Comparison of ENCODE assay signal across 1 cellular context in the genomic region with DNA sequence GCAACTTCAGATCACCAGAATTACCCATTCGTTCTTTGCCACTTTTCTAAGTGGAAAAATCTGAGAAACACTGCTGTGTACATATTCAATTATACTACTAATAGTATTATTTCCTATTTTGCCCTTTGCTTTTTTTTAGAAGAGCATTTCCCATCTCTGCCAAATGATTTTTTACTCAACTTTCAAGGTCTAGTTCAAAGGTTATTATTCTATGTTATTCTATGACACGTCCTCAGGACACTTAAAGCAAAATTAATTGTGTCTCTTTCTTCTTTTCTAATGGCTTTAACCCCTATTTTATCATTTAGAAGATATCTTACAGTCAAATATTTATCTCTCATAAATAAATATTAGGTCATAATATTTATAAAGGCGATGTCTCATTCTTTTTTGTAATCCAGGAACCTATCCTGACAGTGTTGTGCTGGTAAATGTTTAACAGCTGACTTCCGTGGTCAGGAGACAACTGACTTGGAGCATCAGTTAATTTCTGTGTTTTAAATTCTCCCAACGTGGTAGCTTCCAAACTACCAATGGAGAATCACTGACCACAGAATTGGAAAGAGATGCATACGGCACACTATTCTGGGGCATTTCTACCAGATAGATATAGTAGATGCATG.
A peak's percentile ranks its signal among the peaks of the same experiment; 100 is the strongest.
TF ChIP-seq lines count a peak whose summit lies in the region.

No MANE protein-coding gene starts in this region.

TF ChIP-seq in HepG2, 621 proteins besides CTCF, POLR2A, EP300 and RAD21 (continued from another document and continues in another):
- TF ChIP-seq, protein P1, sequence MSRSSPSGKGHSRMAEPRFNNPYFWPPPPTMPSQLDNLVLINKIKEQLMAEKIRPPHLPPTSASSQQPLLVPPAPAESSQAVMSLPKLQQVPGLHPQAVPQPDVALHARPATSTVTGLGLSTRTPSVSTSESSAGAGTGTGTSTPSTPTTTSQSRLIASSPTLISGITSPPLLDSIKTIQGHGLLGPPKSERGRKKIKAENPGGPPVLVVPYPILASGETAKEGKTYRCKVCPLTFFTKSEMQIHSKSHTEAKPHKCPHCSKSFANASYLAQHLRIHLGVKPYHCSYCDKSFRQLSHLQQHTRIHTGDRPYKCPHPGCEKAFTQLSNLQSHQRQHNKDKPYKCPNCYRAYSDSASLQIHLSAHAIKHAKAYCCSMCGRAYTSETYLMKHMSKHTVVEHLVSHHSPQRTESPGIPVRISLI (CRISPR knock-in tag; IDR thresholded peaks at IDR 0.05; ENCODE audit: borderline replicate concordance) = 0 out of 2 replicates have a peak, but pooled peaks have one; percentile 16
- TF ChIP-seq SCMH1 (CRISPR knock-in tag; IDR thresholded peaks at IDR 0.05; ENCODE audit: borderline replicate concordance) (no peak), ZSCAN12 (CRISPR knock-in tag; IDR thresholded peaks at IDR 0.05) (no peak), SNAI1 (CRISPR knock-in tag; IDR thresholded peaks at IDR 0.05; ENCODE audit: borderline replicate concordance) (no peak), ZSCAN30 (CRISPR knock-in tag; IDR thresholded peaks at IDR 0.05) (no peak), MIXL1 (CRISPR knock-in tag; IDR thresholded peaks at IDR 0.05) (0 out of 2 replicates have a peak, but pooled peaks have one; percentile 21), ZNF841 (CRISPR knock-in tag; IDR thresholded peaks at IDR 0.05; ENCODE audit: borderline replicate concordance) (no peak), ZMYM4 (CRISPR knock-in tag; IDR thresholded peaks at IDR 0.05) (0 out of 2 replicates have a peak, but pooled peaks have one; percentile 23), KDM5A (IDR thresholded peaks at IDR 0.05; ENCODE audit: borderline replicate concordance, low read length) (no peak), HOXA9 (CRISPR knock-in tag; IDR thresholded peaks at IDR 0.05; ENCODE audit: borderline replicate concordance) (no peak), SOX5 (CRISPR knock-in tag; IDR thresholded peaks at IDR 0.05; ENCODE audit: borderline replicate concordance) (peak; percentile 45; the same call in 1 of the 2 replicates), TCF7L2 (IDR thresholded peaks at IDR 0.05; ENCODE audit: low read depth, low read length) (no peak), CHD2 (IDR thresholded peaks at IDR 0.05; ENCODE audit: low read depth, low read length) (no peak), ZNF746 (CRISPR knock-in tag; IDR thresholded peaks at IDR 0.05) (no peak), ELF3 (CRISPR knock-in tag; IDR thresholded peaks at IDR 0.05) (peak; percentile 61), HDAC1 (CRISPR knock-in tag; IDR thresholded peaks at IDR 0.05) (no peak), SRF (IDR thresholded peaks at IDR 0.05; ENCODE audit: low read depth, low read length) (no peak), FOXO1 (CRISPR knock-in tag; IDR thresholded peaks at IDR 0.05) (no peak), ZNF225 (CRISPR knock-in tag; IDR thresholded peaks at IDR 0.05) (no peak), MAFK (conservative IDR thresholded peaks at IDR 0.05 in 1 of 2, IDR thresholded peaks at IDR 0.05 in 1 of 2; ENCODE audit: low read length in 2 of 2) (no peak), SRSF4 (IDR thresholded peaks at IDR 0.05; ENCODE audit: low read depth, low read length, poor library complexity, severe bottlenecking) (no peak), ZNF263 (CRISPR knock-in tag; IDR thresholded peaks at IDR 0.05) (no peak)
- TF ChIP-seq, protein P2, sequence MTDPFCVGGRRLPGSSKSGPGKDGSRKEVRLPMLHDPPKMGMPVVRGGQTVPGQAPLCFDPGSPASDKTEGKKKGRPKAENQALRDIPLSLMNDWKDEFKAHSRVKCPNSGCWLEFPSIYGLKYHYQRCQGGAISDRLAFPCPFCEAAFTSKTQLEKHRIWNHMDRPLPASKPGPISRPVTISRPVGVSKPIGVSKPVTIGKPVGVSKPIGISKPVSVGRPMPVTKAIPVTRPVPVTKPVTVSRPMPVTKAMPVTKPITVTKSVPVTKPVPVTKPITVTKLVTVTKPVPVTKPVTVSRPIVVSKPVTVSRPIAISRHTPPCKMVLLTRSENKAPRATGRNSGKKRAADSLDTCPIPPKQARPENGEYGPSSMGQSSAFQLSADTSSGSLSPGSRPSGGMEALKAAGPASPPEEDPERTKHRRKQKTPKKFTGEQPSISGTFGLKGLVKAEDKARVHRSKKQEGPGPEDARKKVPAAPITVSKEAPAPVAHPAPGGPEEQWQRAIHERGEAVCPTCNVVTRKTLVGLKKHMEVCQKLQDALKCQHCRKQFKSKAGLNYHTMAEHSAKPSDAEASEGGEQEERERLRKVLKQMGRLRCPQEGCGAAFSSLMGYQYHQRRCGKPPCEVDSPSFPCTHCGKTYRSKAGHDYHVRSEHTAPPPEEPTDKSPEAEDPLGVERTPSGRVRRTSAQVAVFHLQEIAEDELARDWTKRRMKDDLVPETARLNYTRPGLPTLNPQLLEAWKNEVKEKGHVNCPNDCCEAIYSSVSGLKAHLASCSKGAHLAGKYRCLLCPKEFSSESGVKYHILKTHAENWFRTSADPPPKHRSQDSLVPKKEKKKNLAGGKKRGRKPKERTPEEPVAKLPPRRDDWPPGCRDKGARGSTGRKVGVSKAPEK (CRISPR knock-in tag; IDR thresholded peaks at IDR 0.05; ENCODE audit: borderline replicate concordance) = no peak
- TF ChIP-seq, protein P3, sequence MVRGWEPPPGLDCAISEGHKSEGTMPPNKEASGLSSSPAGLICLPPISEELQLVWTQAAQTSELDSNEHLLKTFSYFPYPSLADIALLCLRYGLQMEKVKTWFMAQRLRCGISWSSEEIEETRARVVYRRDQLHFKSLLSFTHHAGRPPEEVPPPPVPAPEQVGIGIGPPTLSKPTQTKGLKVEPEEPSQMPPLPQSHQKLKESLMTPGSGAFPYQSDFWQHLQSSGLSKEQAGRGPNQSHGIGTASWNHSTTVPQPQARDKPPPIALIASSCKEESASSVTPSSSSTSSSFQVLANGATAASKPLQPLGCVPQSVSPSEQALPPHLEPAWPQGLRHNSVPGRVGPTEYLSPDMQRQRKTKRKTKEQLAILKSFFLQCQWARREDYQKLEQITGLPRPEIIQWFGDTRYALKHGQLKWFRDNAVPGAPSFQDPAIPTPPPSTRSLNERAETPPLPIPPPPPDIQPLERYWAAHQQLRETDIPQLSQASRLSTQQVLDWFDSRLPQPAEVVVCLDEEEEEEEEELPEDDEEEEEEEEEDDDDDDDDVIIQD (CRISPR knock-in tag; IDR thresholded peaks at IDR 0.05; ENCODE audit: low read depth) = peak; percentile 55; the same call in 1 of the 2 replicates
- TF ChIP-seq, protein P4, sequence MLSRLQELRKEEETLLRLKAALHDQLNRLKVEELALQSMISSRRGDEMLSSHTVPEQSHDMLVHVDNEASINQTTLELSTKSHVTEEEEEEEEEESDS (CRISPR knock-in tag; IDR thresholded peaks at IDR 0.05; ENCODE audit: borderline replicate concordance) = no peak
- TF ChIP-seq, protein P5, sequence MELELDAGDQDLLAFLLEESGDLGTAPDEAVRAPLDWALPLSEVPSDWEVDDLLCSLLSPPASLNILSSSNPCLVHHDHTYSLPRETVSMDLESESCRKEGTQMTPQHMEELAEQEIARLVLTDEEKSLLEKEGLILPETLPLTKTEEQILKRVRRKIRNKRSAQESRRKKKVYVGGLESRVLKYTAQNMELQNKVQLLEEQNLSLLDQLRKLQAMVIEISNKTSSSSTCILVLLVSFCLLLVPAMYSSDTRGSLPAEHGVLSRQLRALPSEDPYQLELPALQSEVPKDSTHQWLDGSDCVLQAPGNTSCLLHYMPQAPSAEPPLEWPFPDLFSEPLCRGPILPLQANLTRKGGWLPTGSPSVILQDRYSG (CRISPR knock-in tag; IDR thresholded peaks at IDR 0.05) = no peak
- TF ChIP-seq, protein P6, sequence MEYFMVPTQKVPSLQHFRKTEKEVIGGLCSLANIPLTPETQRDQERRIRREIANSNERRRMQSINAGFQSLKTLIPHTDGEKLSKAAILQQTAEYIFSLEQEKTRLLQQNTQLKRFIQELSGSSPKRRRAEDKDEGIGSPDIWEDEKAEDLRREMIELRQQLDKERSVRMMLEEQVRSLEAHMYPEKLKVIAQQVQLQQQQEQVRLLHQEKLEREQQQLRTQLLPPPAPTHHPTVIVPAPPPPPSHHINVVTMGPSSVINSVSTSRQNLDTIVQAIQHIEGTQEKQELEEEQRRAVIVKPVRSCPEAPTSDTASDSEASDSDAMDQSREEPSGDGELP (IDR thresholded peaks at IDR 0.05; ENCODE audit: borderline replicate concordance, low read depth) = peak; percentile 41; the same call in 1 of the 2 replicates
- TF ChIP-seq, protein P7, sequence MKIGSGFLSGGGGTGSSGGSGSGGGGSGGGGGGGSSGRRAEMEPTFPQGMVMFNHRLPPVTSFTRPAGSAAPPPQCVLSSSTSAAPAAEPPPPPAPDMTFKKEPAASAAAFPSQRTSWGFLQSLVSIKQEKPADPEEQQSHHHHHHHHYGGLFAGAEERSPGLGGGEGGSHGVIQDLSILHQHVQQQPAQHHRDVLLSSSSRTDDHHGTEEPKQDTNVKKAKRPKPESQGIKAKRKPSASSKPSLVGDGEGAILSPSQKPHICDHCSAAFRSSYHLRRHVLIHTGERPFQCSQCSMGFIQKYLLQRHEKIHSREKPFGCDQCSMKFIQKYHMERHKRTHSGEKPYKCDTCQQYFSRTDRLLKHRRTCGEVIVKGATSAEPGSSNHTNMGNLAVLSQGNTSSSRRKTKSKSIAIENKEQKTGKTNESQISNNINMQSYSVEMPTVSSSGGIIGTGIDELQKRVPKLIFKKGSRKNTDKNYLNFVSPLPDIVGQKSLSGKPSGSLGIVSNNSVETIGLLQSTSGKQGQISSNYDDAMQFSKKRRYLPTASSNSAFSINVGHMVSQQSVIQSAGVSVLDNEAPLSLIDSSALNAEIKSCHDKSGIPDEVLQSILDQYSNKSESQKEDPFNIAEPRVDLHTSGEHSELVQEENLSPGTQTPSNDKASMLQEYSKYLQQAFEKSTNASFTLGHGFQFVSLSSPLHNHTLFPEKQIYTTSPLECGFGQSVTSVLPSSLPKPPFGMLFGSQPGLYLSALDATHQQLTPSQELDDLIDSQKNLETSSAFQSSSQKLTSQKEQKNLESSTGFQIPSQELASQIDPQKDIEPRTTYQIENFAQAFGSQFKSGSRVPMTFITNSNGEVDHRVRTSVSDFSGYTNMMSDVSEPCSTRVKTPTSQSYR (CRISPR knock-in tag; IDR thresholded peaks at IDR 0.05; ENCODE audit: borderline replicate concordance) = no peak
- TF ChIP-seq, protein P8, sequence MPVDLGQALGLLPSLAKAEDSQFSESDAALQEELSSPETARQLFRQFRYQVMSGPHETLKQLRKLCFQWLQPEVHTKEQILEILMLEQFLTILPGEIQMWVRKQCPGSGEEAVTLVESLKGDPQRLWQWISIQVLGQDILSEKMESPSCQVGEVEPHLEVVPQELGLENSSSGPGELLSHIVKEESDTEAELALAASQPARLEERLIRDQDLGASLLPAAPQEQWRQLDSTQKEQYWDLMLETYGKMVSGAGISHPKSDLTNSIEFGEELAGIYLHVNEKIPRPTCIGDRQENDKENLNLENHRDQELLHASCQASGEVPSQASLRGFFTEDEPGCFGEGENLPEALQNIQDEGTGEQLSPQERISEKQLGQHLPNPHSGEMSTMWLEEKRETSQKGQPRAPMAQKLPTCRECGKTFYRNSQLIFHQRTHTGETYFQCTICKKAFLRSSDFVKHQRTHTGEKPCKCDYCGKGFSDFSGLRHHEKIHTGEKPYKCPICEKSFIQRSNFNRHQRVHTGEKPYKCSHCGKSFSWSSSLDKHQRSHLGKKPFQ (CRISPR knock-in tag; IDR thresholded peaks at IDR 0.05; ENCODE audit: insufficient replicate concordance) = no peak
- TF ChIP-seq, protein P9, sequence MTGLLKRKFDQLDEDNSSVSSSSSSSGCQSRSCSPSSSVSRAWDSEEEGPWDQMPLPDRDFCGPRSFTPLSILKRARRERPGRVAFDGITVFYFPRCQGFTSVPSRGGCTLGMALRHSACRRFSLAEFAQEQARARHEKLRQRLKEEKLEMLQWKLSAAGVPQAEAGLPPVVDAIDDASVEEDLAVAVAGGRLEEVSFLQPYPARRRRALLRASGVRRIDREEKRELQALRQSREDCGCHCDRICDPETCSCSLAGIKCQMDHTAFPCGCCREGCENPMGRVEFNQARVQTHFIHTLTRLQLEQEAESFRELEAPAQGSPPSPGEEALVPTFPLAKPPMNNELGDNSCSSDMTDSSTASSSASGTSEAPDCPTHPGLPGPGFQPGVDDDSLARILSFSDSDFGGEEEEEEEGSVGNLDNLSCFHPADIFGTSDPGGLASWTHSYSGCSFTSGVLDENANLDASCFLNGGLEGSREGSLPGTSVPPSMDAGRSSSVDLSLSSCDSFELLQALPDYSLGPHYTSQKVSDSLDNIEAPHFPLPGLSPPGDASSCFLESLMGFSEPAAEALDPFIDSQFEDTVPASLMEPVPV (CRISPR knock-in tag; IDR thresholded peaks at IDR 0.05) = no peak
- TF ChIP-seq, protein P10, sequence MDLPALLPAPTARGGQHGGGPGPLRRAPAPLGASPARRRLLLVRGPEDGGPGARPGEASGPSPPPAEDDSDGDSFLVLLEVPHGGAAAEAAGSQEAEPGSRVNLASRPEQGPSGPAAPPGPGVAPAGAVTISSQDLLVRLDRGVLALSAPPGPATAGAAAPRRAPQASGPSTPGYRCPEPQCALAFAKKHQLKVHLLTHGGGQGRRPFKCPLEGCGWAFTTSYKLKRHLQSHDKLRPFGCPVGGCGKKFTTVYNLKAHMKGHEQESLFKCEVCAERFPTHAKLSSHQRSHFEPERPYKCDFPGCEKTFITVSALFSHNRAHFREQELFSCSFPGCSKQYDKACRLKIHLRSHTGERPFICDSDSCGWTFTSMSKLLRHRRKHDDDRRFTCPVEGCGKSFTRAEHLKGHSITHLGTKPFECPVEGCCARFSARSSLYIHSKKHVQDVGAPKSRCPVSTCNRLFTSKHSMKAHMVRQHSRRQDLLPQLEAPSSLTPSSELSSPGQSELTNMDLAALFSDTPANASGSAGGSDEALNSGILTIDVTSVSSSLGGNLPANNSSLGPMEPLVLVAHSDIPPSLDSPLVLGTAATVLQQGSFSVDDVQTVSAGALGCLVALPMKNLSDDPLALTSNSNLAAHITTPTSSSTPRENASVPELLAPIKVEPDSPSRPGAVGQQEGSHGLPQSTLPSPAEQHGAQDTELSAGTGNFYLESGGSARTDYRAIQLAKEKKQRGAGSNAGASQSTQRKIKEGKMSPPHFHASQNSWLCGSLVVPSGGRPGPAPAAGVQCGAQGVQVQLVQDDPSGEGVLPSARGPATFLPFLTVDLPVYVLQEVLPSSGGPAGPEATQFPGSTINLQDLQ (CRISPR knock-in tag; IDR thresholded peaks at IDR 0.05) = no peak
- TF ChIP-seq, protein P11, sequence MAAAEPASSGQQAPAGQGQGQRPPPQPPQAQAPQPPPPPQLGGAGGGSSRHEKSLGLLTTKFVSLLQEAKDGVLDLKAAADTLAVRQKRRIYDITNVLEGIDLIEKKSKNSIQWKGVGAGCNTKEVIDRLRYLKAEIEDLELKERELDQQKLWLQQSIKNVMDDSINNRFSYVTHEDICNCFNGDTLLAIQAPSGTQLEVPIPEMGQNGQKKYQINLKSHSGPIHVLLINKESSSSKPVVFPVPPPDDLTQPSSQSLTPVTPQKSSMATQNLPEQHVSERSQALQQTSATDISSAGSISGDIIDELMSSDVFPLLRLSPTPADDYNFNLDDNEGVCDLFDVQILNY (CRISPR knock-in tag; conservative IDR thresholded peaks at IDR 0.05) = no peak
